Comparison of ENCODE assay signal across 20 cellular contexts in the genomic region with DNA sequence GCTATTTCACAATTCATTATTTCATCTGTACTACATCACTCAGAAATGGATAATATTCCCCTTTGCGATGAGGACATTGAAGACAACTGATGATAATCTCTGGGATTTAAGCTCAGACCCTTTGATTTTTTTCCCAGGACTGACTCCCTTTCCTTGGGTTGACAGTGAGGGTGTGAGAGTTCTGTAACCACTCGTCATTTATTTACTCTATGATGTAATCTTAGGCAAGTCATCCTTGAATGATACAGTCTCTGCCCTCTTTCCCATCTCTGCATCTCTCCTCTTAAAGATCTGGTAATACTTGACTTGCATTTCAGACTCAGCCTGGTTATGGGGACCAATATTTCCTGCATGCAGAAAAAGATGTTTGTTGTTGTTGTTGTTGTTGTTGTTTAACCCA.
DNase-seq lines count a peak whose midpoint lies in the region; ATAC-seq, FAIRE-seq and TF ChIP-seq lines count a peak whose summit lies in the region.
"Had no signal": no experiment of that assay in that cellular context is flagged by ENCODE, and none has a peak within 500 bp of the region (broad histone marks: within the 10 kb centered on the region; RNA-seq: fewer than 3 reads in every experiment).

No MANE protein-coding gene starts in this region.

- peak; percentile 3 for DNase-seq in AG10803 (ENCODE audit: low read depth)
- DNase-seq in HT1080 (ENCODE audit: low read depth): peak; percentile 44
- peak; percentile 15 for DNase-seq in astrocyte (ENCODE audit: low read depth)
- DNase-seq in NCI-H510A (lab: John Stamatoyannopoulos, UW): no peak
- no peak for DNase-seq in ACHN
- no peak for DNase-seq in NCI-H1436 (lab: John Stamatoyannopoulos, UW)
- DNase-seq: CD8-positive, alpha-beta memory T cell; DND-41; MV-4-11; NCI-H1930; NCI-H2171; NCI-H82; Right ventricle myocardium superior; SK-N-SH had no signal

- H3K9me3 Mint-ChIP-seq in astrocyte (ENCODE audit: unreplicated experiment): peaks cover 4% of the 10 kb centered on the region

- H3K4me2 ChIP-seq in astrocyte (ENCODE audit: low read length): no peak overlapping the region
- H3K4me2 ChIP-seq: BLaER1 treated with 17β-estradiol and CSF1 and Interleukin-3, amounts not matched to agents 10 nM and 100 nM; SK-N-SH had no signal

- no peak overlapping the region for H3K4me3 Mint-ChIP-seq in astrocyte (ENCODE audit: unreplicated experiment)
- H3K4me3 Mint-ChIP-seq: CD8-positive, alpha-beta memory T cell had no signal

- H3K27me3 Mint-ChIP-seq in astrocyte (ENCODE audit: low read depth, unreplicated experiment): no peaks in the 10 kb centered on the region
- H3K27me3 Mint-ChIP-seq: CD8-positive, alpha-beta memory T cell had no signal

- in situ Hi-C loops in ACHN (cut with HindIII; ENCODE audit: low pct_ligation_motif_present, low pct_unique_long_range_greater_than_20kb, low sequenced_read_pairs): no loop called here

- H4K20me1 ChIP-seq in astrocyte (ENCODE audit: insufficient read depth, low read length): no peaks in the 10 kb centered on the region
- H4K20me1 ChIP-seq: BLaER1 treated with 17β-estradiol and CSF1 and Interleukin-3, amounts not matched to agents 10 nM and 100 nM had no signal

- H3K4me1 Mint-ChIP-seq in astrocyte (ENCODE audit: low read depth, unreplicated experiment): peaks cover 3% of the 10 kb centered on the region
- H3K4me1 Mint-ChIP-seq: CD8-positive, alpha-beta memory T cell had no signal

- no peak overlapping the region for H3K27ac ChIP-seq in astrocyte (ENCODE audit: low read depth, low read length)
- H3K27ac ChIP-seq: BLaER1 treated with 17β-estradiol and CSF1 and Interleukin-3, amounts not matched to agents 10 nM and 100 nM had no signal

- no peak overlapping the region for H3K9ac ChIP-seq in astrocyte (ENCODE audit: low read length)
- H3K9ac ChIP-seq: BLaER1 treated with 17β-estradiol and CSF1 and Interleukin-3, amounts not matched to agents 10 nM and 100 nM; SK-N-SH had no signal

- H3K79me2 ChIP-seq in astrocyte (ENCODE audit: insufficient read depth, low read length): no peaks in the 10 kb centered on the region

- no peaks in the 10 kb centered on the region for H3K36me3 ChIP-seq in astrocyte (ENCODE audit: insufficient read depth, low read length)
- H3K36me3 ChIP-seq: BLaER1 treated with 17β-estradiol and CSF1 and Interleukin-3, amounts not matched to agents 10 nM and 100 nM had no signal

- no peak for FAIRE-seq in astrocyte (lab: Jason Lieb, UNC)
- FAIRE-seq in islet of Langerhans (lab: Jason Lieb, UNC): peak; percentile 5
- FAIRE-seq: D721Med, GM19239, H54 had no signal

- no peaks in the 10 kb centered on the region for H3K4me1 ChIP-seq in astrocyte (ENCODE audit: insufficient read depth, low read length)
- H3K4me1 ChIP-seq: BLaER1 treated with 17β-estradiol and CSF1 and Interleukin-3, amounts not matched to agents 10 nM and 100 nM had no signal

- H3K27me3 ChIP-seq in astrocyte (ENCODE audit: insufficient read depth, low read length): no peaks in the 10 kb centered on the region
- H3K27me3 ChIP-seq: BLaER1 treated with 17β-estradiol and CSF1 and Interleukin-3, amounts not matched to agents 10 nM and 100 nM had no signal

- H2AFZ ChIP-seq in astrocyte (ENCODE audit: low read depth, low read length): no peak overlapping the region

- TF ChIP-seq CTCF in AG10803 (conservative IDR thresholded peaks at IDR 0.05; ENCODE audit: low read length): no peak
- no peak for TF ChIP-seq CTCF in astrocyte (IDR thresholded peaks at IDR 0.05; ENCODE audit: insufficient read depth, low read depth, low read length)

- H3K27ac Mint-ChIP-seq in astrocyte (ENCODE audit: unreplicated experiment): peak overlapping the region; percentile 21
- H3K27ac Mint-ChIP-seq: CD8-positive, alpha-beta memory T cell had no signal

- H3K4me3 ChIP-seq in AG10803 (ENCODE audit: low read length): no peak overlapping the region
- H3K4me3 ChIP-seq in astrocyte (ENCODE audit: insufficient read depth, low read depth, low read length): no peak overlapping the region
- H3K4me3 ChIP-seq: BLaER1 treated with 17β-estradiol and CSF1 and Interleukin-3, amounts not matched to agents 10 nM and 100 nM had no signal

- no peaks in the 10 kb centered on the region for H3K9me3 ChIP-seq in astrocyte (ENCODE audit: insufficient read depth, low read depth, low read length)
- H3K9me3 ChIP-seq: SK-N-SH had no signal

- no peak for ATAC-seq in HG03280 (IDR thresholded peaks at IDR 0.05; ENCODE audit: unreplicated experiment)

- H3K36me3 Mint-ChIP-seq in astrocyte (ENCODE audit: low read depth, unreplicated experiment): no peaks in the 10 kb centered on the region
- H3K36me3 Mint-ChIP-seq: CD8-positive, alpha-beta memory T cell had no signal

Comparison
In these comparisons a context has a peak if more than half of its experiments do, and no peak if none do; other contexts are left out.
1. DNase-seq: peak in AG10803 (single experiment), HT1080 (single experiment) and astrocyte (single experiment); none in NCI-H510A (single experiment), ACHN (single experiment) and NCI-H1436 (single experiment).